In the genomic region with DNA sequence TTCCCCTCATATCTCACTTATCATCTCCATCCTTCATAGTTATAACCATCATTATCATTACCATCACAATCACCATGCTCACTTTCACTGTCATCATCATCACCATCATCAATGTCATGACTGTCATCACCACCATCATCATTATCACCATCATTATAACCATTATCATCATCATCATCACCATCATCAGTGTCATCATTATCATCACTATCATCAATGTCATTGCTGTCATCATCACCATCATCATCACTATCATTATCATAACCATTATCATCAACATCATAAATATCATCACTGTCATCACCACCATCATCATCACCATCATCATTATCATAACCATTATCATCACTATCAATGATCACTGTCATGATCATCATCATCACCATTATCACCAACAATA, we compare ENCODE assay signal across 3 cellular contexts.
TF ChIP-seq lines count a peak whose summit lies in the region.

No MANE protein-coding gene starts in this region.

TF ChIP-seq in GM23338, 12 proteins besides CTCF, POLR2A, EP300 and RAD21:
- TF ChIP-seq, protein P1, sequence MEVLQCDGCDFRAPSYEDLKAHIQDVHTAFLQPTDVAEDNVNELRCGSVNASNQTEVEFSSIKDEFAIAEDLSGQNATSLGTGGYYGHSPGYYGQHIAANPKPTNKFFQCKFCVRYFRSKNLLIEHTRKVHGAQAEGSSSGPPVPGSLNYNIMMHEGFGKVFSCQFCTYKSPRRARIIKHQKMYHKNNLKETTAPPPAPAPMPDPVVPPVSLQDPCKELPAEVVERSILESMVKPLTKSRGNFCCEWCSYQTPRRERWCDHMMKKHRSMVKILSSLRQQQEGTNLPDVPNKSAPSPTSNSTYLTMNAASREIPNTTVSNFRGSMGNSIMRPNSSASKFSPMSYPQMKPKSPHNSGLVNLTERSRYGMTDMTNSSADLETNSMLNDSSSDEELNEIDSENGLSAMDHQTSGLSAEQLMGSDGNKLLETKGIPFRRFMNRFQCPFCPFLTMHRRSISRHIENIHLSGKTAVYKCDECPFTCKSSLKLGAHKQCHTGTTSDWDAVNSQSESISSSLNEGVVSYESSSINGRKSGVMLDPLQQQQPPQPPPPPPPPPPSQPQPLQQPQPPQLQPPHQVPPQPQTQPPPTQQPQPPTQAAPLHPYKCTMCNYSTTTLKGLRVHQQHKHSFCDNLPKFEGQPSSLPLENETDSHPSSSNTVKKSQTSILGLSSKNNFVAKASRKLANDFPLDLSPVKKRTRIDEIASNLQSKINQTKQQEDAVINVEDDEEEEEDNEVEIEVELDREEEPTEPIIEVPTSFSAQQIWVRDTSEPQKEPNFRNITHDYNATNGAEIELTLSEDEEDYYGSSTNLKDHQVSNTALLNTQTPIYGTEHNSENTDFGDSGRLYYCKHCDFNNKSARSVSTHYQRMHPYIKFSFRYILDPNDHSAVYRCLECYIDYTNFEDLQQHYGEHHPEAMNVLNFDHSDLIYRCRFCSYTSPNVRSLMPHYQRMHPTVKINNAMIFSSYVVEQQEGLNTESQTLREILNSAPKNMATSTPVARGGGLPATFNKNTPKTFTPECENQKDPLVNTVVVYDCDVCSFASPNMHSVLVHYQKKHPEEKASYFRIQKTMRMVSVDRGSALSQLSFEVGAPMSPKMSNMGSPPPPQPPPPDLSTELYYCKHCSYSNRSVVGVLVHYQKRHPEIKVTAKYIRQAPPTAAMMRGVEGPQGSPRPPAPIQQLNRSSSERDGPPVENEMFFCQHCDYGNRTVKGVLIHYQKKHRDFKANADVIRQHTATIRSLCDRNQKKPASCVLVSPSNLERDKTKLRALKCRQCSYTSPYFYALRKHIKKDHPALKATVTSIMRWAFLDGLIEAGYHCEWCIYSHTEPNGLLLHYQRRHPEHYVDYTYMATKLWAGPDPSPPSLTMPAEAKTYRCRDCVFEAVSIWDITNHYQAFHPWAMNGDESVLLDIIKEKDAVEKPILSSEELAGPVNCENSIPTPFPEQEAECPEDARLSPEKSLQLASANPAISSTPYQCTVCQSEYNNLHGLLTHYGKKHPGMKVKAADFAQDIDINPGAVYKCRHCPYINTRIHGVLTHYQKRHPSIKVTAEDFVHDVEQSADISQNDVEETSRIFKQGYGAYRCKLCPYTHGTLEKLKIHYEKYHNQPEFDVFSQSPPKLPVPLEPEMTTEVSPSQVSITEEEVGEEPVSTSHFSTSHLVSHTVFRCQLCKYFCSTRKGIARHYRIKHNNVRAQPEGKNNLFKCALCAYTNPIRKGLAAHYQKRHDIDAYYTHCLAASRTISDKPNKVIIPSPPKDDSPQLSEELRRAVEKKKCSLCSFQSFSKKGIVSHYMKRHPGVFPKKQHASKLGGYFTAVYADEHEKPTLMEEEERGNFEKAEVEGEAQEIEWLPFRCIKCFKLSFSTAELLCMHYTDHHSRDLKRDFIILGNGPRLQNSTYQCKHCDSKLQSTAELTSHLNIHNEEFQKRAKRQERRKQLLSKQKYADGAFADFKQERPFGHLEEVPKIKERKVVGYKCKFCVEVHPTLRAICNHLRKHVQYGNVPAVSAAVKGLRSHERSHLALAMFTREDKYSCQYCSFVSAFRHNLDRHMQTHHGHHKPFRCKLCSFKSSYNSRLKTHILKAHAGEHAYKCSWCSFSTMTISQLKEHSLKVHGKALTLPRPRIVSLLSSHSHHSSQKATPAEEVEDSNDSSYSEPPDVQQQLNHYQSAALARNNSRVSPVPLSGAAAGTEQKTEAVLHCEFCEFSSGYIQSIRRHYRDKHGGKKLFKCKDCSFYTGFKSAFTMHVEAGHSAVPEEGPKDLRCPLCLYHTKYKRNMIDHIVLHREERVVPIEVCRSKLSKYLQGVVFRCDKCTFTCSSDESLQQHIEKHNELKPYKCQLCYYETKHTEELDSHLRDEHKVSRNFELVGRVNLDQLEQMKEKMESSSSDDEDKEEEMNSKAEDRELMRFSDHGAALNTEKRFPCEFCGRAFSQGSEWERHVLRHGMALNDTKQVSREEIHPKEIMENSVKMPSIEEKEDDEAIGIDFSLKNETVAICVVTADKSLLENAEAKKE (CRISPR knock-in tag; IDR thresholded peaks at IDR 0.05), result no peak
- TF ChIP-seq CREB1 (CRISPR knock-in tag; IDR thresholded peaks at IDR 0.05; ENCODE audit: low read depth), result 0 out of 2 replicates have a peak, but pooled peaks have one; percentile 20
TF ChIP-seq in GM23338: peak in this region for 1.

TF ChIP-seq in HEK293T, 16 proteins besides CTCF, POLR2A, EP300 and RAD21:
- TF ChIP-seq TARDBP (IDR thresholded peaks at IDR 0.05) (no peak), FOXA1 (IDR thresholded peaks at IDR 0.05) (no peak), BHLHE40 (IDR thresholded peaks at IDR 0.05; ENCODE audit: borderline replicate concordance) (no peak), SP1 (IDR thresholded peaks at IDR 0.05) (no peak)
- TF ChIP-seq, protein P2, sequence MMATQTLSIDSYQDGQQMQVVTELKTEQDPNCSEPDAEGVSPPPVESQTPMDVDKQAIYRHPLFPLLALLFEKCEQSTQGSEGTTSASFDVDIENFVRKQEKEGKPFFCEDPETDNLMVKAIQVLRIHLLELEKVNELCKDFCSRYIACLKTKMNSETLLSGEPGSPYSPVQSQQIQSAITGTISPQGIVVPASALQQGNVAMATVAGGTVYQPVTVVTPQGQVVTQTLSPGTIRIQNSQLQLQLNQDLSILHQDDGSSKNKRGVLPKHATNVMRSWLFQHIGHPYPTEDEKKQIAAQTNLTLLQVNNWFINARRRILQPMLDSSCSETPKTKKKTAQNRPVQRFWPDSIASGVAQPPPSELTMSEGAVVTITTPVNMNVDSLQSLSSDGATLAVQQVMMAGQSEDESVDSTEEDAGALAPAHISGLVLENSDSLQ (IDR thresholded peaks at IDR 0.05), result peak; percentile 17; the same call in 1 of the 2 replicates

TF ChIP-seq in H1, 55 proteins besides CTCF, POLR2A, EP300 and RAD21:
- TF ChIP-seq KDM5A (IDR thresholded peaks at IDR 0.05; ENCODE audit: low read length) (no peak), TAF7 (optimal IDR thresholded peaks at IDR 0.05; ENCODE audit: borderline replicate concordance, low read depth, low read length) (no peak), JUND (IDR thresholded peaks at IDR 0.05; ENCODE audit: low read length) (no peak), SAP30 (IDR thresholded peaks at IDR 0.05; ENCODE audit: insufficient read depth, insufficient replicate concordance, low read length) (no peak), SIX5 (IDR thresholded peaks at IDR 0.05; ENCODE audit: low read depth, low read length) (no peak), TCF12 (IDR thresholded peaks at IDR 0.05; ENCODE audit: low read depth, low read length) (no peak), BRCA1 (IDR thresholded peaks at IDR 0.05; ENCODE audit: low read depth, low read length) (no peak), CBX8 (IDR thresholded peaks at IDR 0.05; ENCODE audit: borderline replicate concordance, low read depth, low read length) (no peak), CEBPB (IDR thresholded peaks at IDR 0.05; ENCODE audit: low read depth, low read length) (no peak), SP4 (IDR thresholded peaks at IDR 0.05; ENCODE audit: low read length) (no peak), CHD1 (IDR thresholded peaks at IDR 0.05; ENCODE audit: low read depth, low read length) (no peak), CTBP2 (IDR thresholded peaks at IDR 0.05; ENCODE audit: borderline replicate concordance, insufficient read depth, insufficient read length, low read length) (no peak), TAF1 (IDR thresholded peaks at IDR 0.05; ENCODE audit: low read depth, low read length) (no peak)
